In genomic region chr12:92538970-92539749, GRCh38 we compare ENCODE assay signal across 8 cellular contexts.
A peak's percentile ranks its signal among the peaks of the same experiment; 100 is the strongest.
DNase-seq lines count a peak whose midpoint lies in the region; ATAC-seq, FAIRE-seq and TF ChIP-seq lines count a peak whose summit lies in the region.

No MANE protein-coding gene starts in this region.

- no peaks in the 10 kb centered on the region for H3K27me3 Mint-ChIP-seq in CD8-positive, alpha-beta memory T cell
- H3K27me3 Mint-ChIP-seq in activated T-cell treated with anti-CD3 and anti-CD28 coated beads, Interleukin-2, amount 50 U/mL, for 4 hours (ENCODE audit: low read depth), result no peaks in the 10 kb centered on the region

- H3K4me1 ChIP-seq in CD8-positive, alpha-beta memory T cell (ENCODE audit: insufficient read depth, low read length), result peaks cover 48% of the 10 kb centered on the region
- H3K4me1 ChIP-seq in keratinocyte (ENCODE audit: control insufficient read depth, extremely low read depth, insufficient read depth, low read length), result peaks cover 18% of the 10 kb centered on the region

- H3K27me3 ChIP-seq in CD8-positive, alpha-beta memory T cell (ENCODE audit: insufficient read depth, low read length, poor library complexity, severe bottlenecking), result no peaks in the 10 kb centered on the region
- no peaks in the 10 kb centered on the region for H3K27me3 ChIP-seq in keratinocyte (ENCODE audit: control insufficient read depth, extremely low read depth, insufficient read depth, low read length)

- no peaks in the 10 kb centered on the region for H4K20me1 ChIP-seq in keratinocyte (ENCODE audit: control insufficient read depth, extremely low read depth, insufficient read depth, low read length)

- POLR2A ChIA-PET in CD8-positive, alpha-beta memory T cell (lab: Charles Lee), result no interaction called here

- no peak overlapping the region for H3K9ac ChIP-seq in keratinocyte (ENCODE audit: control insufficient read depth, extremely low read depth, insufficient read depth, low read length)

- no peaks in the 10 kb centered on the region for H3K9me3 Mint-ChIP-seq in CD8-positive, alpha-beta memory T cell
- H3K9me3 Mint-ChIP-seq in activated T-cell treated with anti-CD3 and anti-CD28 coated beads, Interleukin-2, amount 50 U/mL, for 4 hours, result no peaks in the 10 kb centered on the region

- no peaks in the 10 kb centered on the region for H3K9me1 ChIP-seq in keratinocyte (ENCODE audit: control insufficient read depth, extremely low read depth, insufficient read depth, low read length)

- CTCF ChIA-PET in CD8-positive, alpha-beta memory T cell (lab: Charles Lee), result no interaction called here

- H3K9me3 ChIP-seq in CD8-positive, alpha-beta memory T cell (ENCODE audit: low read length), result no peaks in the 10 kb centered on the region
- no peaks in the 10 kb centered on the region for H3K9me3 ChIP-seq in keratinocyte (ENCODE audit: control insufficient read depth, low read depth, low read length)

- dilution Hi-C loops in keratinocyte (cut with MboI; ENCODE audit: extremely low pct_ligation_motif_present, low sequenced_read_pairs), result no loop called here

- DNase-seq in CD8-positive, alpha-beta memory T cell, result no peak
- DNase-seq in HT1080 (ENCODE audit: low read depth), result peak; percentile 93
- DNase-seq in activated T-cell treated with anti-CD3 and anti-CD28 coated beads, Interleukin-2, amount 50 U/mL, for 4 hours, result peak; percentile 34
- no peak for DNase-seq in keratinocyte (ENCODE audit: low read depth, low spot score)
- no peak for DNase-seq in NCI-H510A treated with DMSO at 0.1 percent for 48 hours (lab: John Stamatoyannopoulos, UW)
- no peak for DNase-seq in NCI-H146 (lab: John Stamatoyannopoulos, UW)
- DNase-seq in NCI-H510A (lab: John Stamatoyannopoulos, UW), result no peak

- FAIRE-seq in keratinocyte (lab: Jason Lieb, UNC), result peak; percentile 87

- H3K4me2 ChIP-seq in keratinocyte (ENCODE audit: control insufficient read depth, extremely low read depth, insufficient read depth, low read depth, low read length), result no peak overlapping the region

- no peaks in the 10 kb centered on the region for H3K36me3 ChIP-seq in CD8-positive, alpha-beta memory T cell (ENCODE audit: insufficient read depth, low read length)
- no peaks in the 10 kb centered on the region for H3K36me3 ChIP-seq in keratinocyte (ENCODE audit: control insufficient read depth in 2 of 2, extremely low read depth in 1 of 2, insufficient read depth in 2 of 2, low read length in 2 of 2)

- H3K27ac Mint-ChIP-seq in CD8-positive, alpha-beta memory T cell, result peak overlapping the region; percentile 67 to 98 (median 94)

- no peak overlapping the region for H3K27ac ChIP-seq in CD8-positive, alpha-beta memory T cell (ENCODE audit: low read depth, low read length)
- H3K27ac ChIP-seq in keratinocyte (ENCODE audit: control insufficient read depth, insufficient read depth, low read length), result peak overlapping the region; percentile 0

- peak; percentile 57 for ATAC-seq in GM19455 (IDR thresholded peaks at IDR 0.05; ENCODE audit: unreplicated experiment)
- ATAC-seq in activated T-cell treated with anti-CD3 and anti-CD28 coated beads, Interleukin-2, amount 50 U/mL, for 4 hours, result peak; percentile 68 to 75

- H3K79me2 ChIP-seq in keratinocyte (ENCODE audit: control insufficient read depth, insufficient read depth, low read length), result no peaks in the 10 kb centered on the region

- peak overlapping the region; percentile 10 for H3K4me3 ChIP-seq in CD8-positive, alpha-beta memory T cell (ENCODE audit: low read length)
- H3K4me3 ChIP-seq in keratinocyte (ENCODE audit: control insufficient read depth in 2 of 3, extremely low read depth in 1 of 3, insufficient read depth in 2 of 3, low read depth in 1 of 3, low read length in 3 of 3), result no peak overlapping the region

- peaks cover 61 to 75% (median 70%) of the 10 kb centered on the region in 3 donors for H3K4me1 Mint-ChIP-seq in CD8-positive, alpha-beta memory T cell
- H3K4me1 Mint-ChIP-seq in activated T-cell treated with anti-CD3 and anti-CD28 coated beads, Interleukin-2, amount 50 U/mL, for 4 hours (ENCODE audit: low read depth), result peaks cover 62% of the 10 kb centered on the region

- peaks cover 0 to 20% (median 2%) of the 10 kb centered on the region in 3 donors for H3K36me3 Mint-ChIP-seq in CD8-positive, alpha-beta memory T cell
- peaks cover 1% of the 10 kb centered on the region for H3K36me3 Mint-ChIP-seq in activated T-cell treated with anti-CD3 and anti-CD28 coated beads, Interleukin-2, amount 50 U/mL, for 4 hours (ENCODE audit: insufficient read depth)

- H2AFZ ChIP-seq in keratinocyte (ENCODE audit: control insufficient read depth, low read length), result no peak overlapping the region

- no peak for TF ChIP-seq CTCF in keratinocyte (optimal IDR thresholded peaks at IDR 0.05 in 1 of 3, IDR thresholded peaks at IDR 0.05 in 1 of 3, conservative IDR thresholded peaks at IDR 0.05 in 1 of 3; ENCODE audit: extremely low read depth in 1 of 3, insufficient read depth in 2 of 3, low read length in 3 of 3)

- H3K4me3 Mint-ChIP-seq in CD8-positive, alpha-beta memory T cell, result peak overlapping the region in 5 of 7 donors; percentile 60 to 87 (median 71)
- no peak overlapping the region for H3K4me3 Mint-ChIP-seq in activated T-cell treated with anti-CD3 and anti-CD28 coated beads, Interleukin-2, amount 50 U/mL, for 4 hours

Comparison
In these comparisons a context has a peak if more than half of its experiments do, and no peak if none do; other contexts are left out.
1. DNase-seq: peak in HT1080 (single experiment) and activated T-cell treated with anti-CD3 and anti-CD28 coated beads, Interleukin-2, amount 50 U/mL, for 4 hours (single experiment); none in CD8-positive, alpha-beta memory T cell (0 of 5), keratinocyte (single experiment), NCI-H510A treated with DMSO at 0.1 percent for 48 hours (single experiment), NCI-H146 (single experiment) and NCI-H510A (single experiment).